In the genomic region with DNA sequence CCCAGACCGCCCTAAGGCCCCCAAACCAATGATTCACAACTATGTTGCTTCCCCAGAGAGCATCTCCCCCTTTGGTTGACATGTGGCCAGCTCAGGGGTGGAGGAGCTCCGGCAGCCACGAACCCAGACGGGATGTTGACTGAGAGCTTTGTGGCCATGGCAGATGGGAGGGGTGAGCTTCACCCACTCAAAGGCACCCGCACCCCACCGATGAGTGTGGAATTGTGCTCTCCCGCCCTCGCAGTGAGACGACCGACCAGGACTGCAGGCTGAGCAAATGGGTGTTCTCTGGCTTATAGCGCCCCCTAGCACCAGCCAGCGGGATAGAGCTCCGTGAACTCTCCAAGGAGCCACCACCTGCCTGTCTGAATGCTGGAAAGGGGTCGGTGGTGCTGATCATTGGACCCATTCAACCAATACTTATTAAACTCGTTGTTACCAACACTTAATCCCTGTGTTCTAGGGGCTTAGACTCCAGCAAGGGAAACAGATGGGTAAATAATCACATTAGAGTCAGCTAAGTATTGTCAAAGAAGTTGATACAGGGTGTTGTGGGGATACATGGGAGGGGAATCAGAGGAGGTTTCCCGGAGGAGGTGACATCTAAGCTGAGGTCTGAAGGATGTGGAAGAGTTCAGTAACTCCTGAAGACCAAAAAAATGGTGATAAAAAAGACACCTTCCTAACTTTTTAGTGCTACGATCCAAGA, we compare ENCODE assay signal across 9 cellular contexts. TPM values are rescaled to one million over a fixed set of nuclear protein-coding genes. Genes with fewer than 3 reads are reported as not detected.
DNase-seq lines count a peak whose midpoint lies in the region; ATAC-seq and TF ChIP-seq lines count a peak whose summit lies in the region.
"Had no signal": no experiment of that assay in that cellular context is flagged by ENCODE, and none has a peak within 500 bp of the region (broad histone marks: within the 10 kb centered on the region; RNA-seq: fewer than 3 reads in every experiment).

No MANE protein-coding gene starts in this region.

- peaks cover 12% of the 10 kb centered on the region for H3K27me3 ChIP-seq in colonic mucosa

- WGBS in lower leg skin, 2 donors = 11 to 12% methylated on average over 15 of the region's 17 CpGs

- H3K36me3 Mint-ChIP-seq in activated CD4-positive, alpha-beta T cell treated with anti-CD3 and anti-CD28 coated beads, Interleukin-2, amount 10 ng/mL, durations not matched to agents 24 days and 14 days (ENCODE audit: low read depth) = no peaks in the 10 kb centered on the region
- H3K36me3 Mint-ChIP-seq: activated naive CD4-positive, alpha-beta T cell treated with anti-CD3 and anti-CD28 coated beads, Interleukin-2, amount 50 U/mL, for 24 hours had no signal

- TF ChIP-seq CTCF in colonic mucosa (IDR thresholded peaks at IDR 0.05) (peak; percentile 90), lower leg skin (IDR thresholded peaks at IDR 0.05) (peak in 1 of 3 donors; percentile 97)

- H3K9me3 ChIP-seq in colonic mucosa = no peaks in the 10 kb centered on the region

- no peak for TF ChIP-seq POLR2A in lower leg skin (IDR thresholded peaks at IDR 0.05)

- H3K4me1 ChIP-seq in colonic mucosa = no peaks in the 10 kb centered on the region

- no peaks in the 10 kb centered on the region for H3K9me3 Mint-ChIP-seq in activated CD4-positive, alpha-beta T cell treated with anti-CD3 and anti-CD28 coated beads, Interleukin-2, amount 10 ng/mL, durations not matched to agents 24 days and 14 days
- H3K9me3 Mint-ChIP-seq: activated naive CD4-positive, alpha-beta T cell treated with anti-CD3 and anti-CD28 coated beads, Interleukin-2, amount 50 U/mL, for 24 hours had no signal

- DNase-seq in GDM1 (lab: John Stamatoyannopoulos, UW) (peak; percentile 59), NCI-H1092 treated with DMSO at 0.1 percent for 48 hours (lab: John Stamatoyannopoulos, UW) (peak; percentile 55), colonic mucosa (peak; percentile 69), lower leg skin (ENCODE audit: low spot score in 2 of 2) (peak; percentile 56 to 94)
- DNase-seq in activated CD4-positive, alpha-beta T cell treated with anti-CD3 and anti-CD28 coated beads, Interleukin-2, amount 10 ng/mL, durations not matched to agents 24 days and 14 days = peak; percentile 84
- peak; percentile 30 for DNase-seq in stimulated activated CD8-positive, alpha-beta memory T cell treated with anti-CD3 and anti-CD28 coated beads, Interleukin-12 subunit alpha, Interleukin-12 subunit beta, amount 100 ng/mL, for 1 hour (ENCODE audit: low read depth)

- no peak overlapping the region for H3K27ac ChIP-seq in colonic mucosa

- no peak overlapping the region for H3K27ac Mint-ChIP-seq in activated CD4-positive, alpha-beta T cell treated with anti-CD3 and anti-CD28 coated beads, Interleukin-2, amount 10 ng/mL, durations not matched to agents 24 days and 14 days
- H3K27ac Mint-ChIP-seq: activated naive CD4-positive, alpha-beta T cell treated with anti-CD3 and anti-CD28 coated beads, Interleukin-2, amount 50 U/mL, for 24 hours had no signal

- H3K27me3 Mint-ChIP-seq in activated CD4-positive, alpha-beta T cell treated with anti-CD3 and anti-CD28 coated beads, Interleukin-2, amount 10 ng/mL, durations not matched to agents 24 days and 14 days = peaks cover 50% of the 10 kb centered on the region

- ATAC-seq in GM19467 (IDR thresholded peaks at IDR 0.05; ENCODE audit: unreplicated experiment) = no peak
- no peak for ATAC-seq in GM19463 (IDR thresholded peaks at IDR 0.05; ENCODE audit: unreplicated experiment)

- H3K9ac ChIP-seq in colonic mucosa (ENCODE audit: low read depth in 2 of 2, low read length in 2 of 2) = no peak overlapping the region

- H3K4me3 Mint-ChIP-seq in activated CD4-positive, alpha-beta T cell treated with anti-CD3 and anti-CD28 coated beads, Interleukin-2, amount 10 ng/mL, durations not matched to agents 24 days and 14 days = no peak overlapping the region
- H3K4me3 Mint-ChIP-seq: activated naive CD4-positive, alpha-beta T cell treated with anti-CD3 and anti-CD28 coated beads, Interleukin-2, amount 50 U/mL, for 24 hours had no signal

- no peaks in the 10 kb centered on the region for H3K36me3 ChIP-seq in colonic mucosa

- intact Hi-C loops in activated CD4-positive, alpha-beta T cell treated with anti-CD3 and anti-CD28 coated beads, Interleukin-2, amount 10 ng/mL, durations not matched to agents 24 days and 14 days (cut with micrococcal nuclease) = loop anchor here (1.0 kb wide), 2 partner anchors 137 to 268 kb away; no protein-coding TSS in a partner anchor
- intact Hi-C loops in colonic mucosa (cut with DNase I) = loop anchor here (2.0 kb wide), 2 partner anchors 136 to 268 kb away; no protein-coding TSS in a partner anchor
- intact Hi-C loops in lower leg skin (cut with DNase I; ENCODE audit: low total_unique reads) = loop anchor here (10.0 kb wide), 1 partner anchor 132 kb away; no protein-coding TSS in a partner anchor

- H3K4me1 Mint-ChIP-seq in activated CD4-positive, alpha-beta T cell treated with anti-CD3 and anti-CD28 coated beads, Interleukin-2, amount 10 ng/mL, durations not matched to agents 24 days and 14 days = peaks cover 5% of the 10 kb centered on the region
- H3K4me1 Mint-ChIP-seq: activated naive CD4-positive, alpha-beta T cell treated with anti-CD3 and anti-CD28 coated beads, Interleukin-2, amount 50 U/mL, for 24 hours had no signal

- H3K4me3 ChIP-seq in colonic mucosa (no peak overlapping the region), lower leg skin (ENCODE audit: low read depth, poor library complexity, severe bottlenecking) (no peak overlapping the region)

RNA-seq across cellular contexts. Expression of gene TIMP3, which starts 4.5 kb away (rescaled TPM):
- not detected in 2 replicates for total RNA-seq in activated CD4-positive, alpha-beta T cell treated with anti-CD3 and anti-CD28 coated beads, Interleukin-2, amount 10 ng/mL, durations not matched to agents 24 days and 14 days
- total RNA-seq in colonic mucosa (10 to 100 TPM; 13.3 to 33.6 TPM), lower leg skin (100 to 1,000 TPM in 3 of 4 donors, 10 to 100 TPM in 1; 68.1 to 381 (median 202) TPM)

Comparison
In these comparisons a context has a peak if more than half of its experiments do, and no peak if none do; other contexts are left out.
1. DNase-seq: peak in every context shown above with its lines; median percentile 84 in activated CD4-positive, alpha-beta T cell treated with anti-CD3 and anti-CD28 coated beads, Interleukin-2, amount 10 ng/mL, durations not matched to agents 24 days and 14 days; 75 in lower leg skin; 69 in colonic mucosa; 59 in GDM1; 55 in NCI-H1092 treated with DMSO at 0.1 percent for 48 hours; 30 in stimulated activated CD8-positive, alpha-beta memory T cell treated with anti-CD3 and anti-CD28 coated beads, Interleukin-12 subunit alpha, Interleukin-12 subunit beta, amount 100 ng/mL, for 1 hour.
2. RNA of gene TIMP3, which starts 4.5 kb away (total RNA-seq): 68.1 to 381 TPM in lower leg skin and 13.3 to 33.6 TPM in colonic mucosa; not detected in activated CD4-positive, alpha-beta T cell treated with anti-CD3 and anti-CD28 coated beads, Interleukin-2, amount 10 ng/mL, durations not matched to agents 24 days and 14 days; every median in the first group is over 10 times any median in the second.